In the genomic region with DNA sequence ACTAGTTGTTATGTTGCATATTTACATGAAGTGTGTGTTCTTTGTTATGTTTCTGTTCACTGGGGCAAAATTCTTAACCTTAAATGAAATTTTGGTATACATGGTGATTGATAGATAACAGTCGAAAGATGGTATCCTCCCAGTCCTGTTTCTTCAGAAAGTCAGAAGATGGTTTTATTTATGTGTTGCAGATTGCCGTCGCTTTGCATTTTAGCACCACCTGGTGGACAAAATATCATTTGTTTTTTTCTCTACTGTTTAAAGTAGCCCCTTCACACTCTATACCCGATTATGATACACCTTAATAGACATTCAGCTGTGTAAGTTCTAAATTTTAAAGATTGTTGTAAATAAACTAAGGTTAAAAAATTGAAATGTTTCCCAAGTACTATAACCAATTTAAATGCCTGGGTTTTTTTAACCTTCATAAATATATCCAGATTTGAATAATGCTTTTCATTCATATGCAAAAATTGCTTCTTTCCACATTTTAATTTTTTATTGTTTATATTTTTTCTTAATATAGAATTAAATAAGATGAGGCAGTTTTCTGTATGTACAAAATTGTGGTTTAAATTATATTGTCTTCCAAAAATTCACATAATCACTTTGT, we compare ENCODE assay signal across 8 cellular contexts.
DNase-seq lines count a peak whose midpoint lies in the region; ATAC-seq and TF ChIP-seq lines count a peak whose summit lies in the region.

No MANE protein-coding gene starts in this region.

- H3K79me2 ChIP-seq in OCI-LY1 (ENCODE audit: insufficient read depth, low read length) = no peaks in the 10 kb centered on the region
- peaks cover 45% of the 10 kb centered on the region for H3K79me2 ChIP-seq in mammary epithelial cell (ENCODE audit: insufficient read depth, low read length)

- CTCF ChIA-PET in mammary epithelial cell (lab: Charles Lee; ENCODE audit: low non-redundant PET) = interaction anchor here (0.5 kb wide), 1 partner anchor 150 kb away, joined by 3 read pairs; no protein-coding TSS in a partner anchor

- peaks cover 5% of the 10 kb centered on the region; the same call in 1 of the 2 replicates for H3K36me3 ChIP-seq in OCI-LY1 (ENCODE audit: insufficient read depth, low read length)
- H3K36me3 ChIP-seq in mammary epithelial cell (ENCODE audit: insufficient read depth, low read length) = no peaks in the 10 kb centered on the region
- no peaks in the 10 kb centered on the region for H3K36me3 ChIP-seq in tibial artery

- H4K20me1 ChIP-seq in OCI-LY1 (ENCODE audit: insufficient read depth, low read length) (no peaks in the 10 kb centered on the region; the same call in 1 of the 2 replicates), mammary epithelial cell (ENCODE audit: insufficient read depth, low read length) (no peaks in the 10 kb centered on the region)

- H3K9me2 ChIP-seq in OCI-LY1 (ENCODE audit: low read depth, low read length) = no peaks in the 10 kb centered on the region

- ATAC-seq in GM21723 (IDR thresholded peaks at IDR 0.05; ENCODE audit: unreplicated experiment) = peak; percentile 95

- WGBS in mammary epithelial cell (ENCODE audit: low coverage, missing lambda C conversion rate) = 3% methylated on average over 4 of the region's 4 CpGs

- no peaks in the 10 kb centered on the region for H3K9me3 ChIP-seq in OCI-LY1 (ENCODE audit: low read length)
- no peaks in the 10 kb centered on the region for H3K9me3 ChIP-seq in mammary epithelial cell (replicated peaks; ENCODE audit: insufficient read depth, low read length)
- no peaks in the 10 kb centered on the region for H3K9me3 ChIP-seq in tibial artery

- TF ChIP-seq CTCF in OCI-LY1 (IDR thresholded peaks at IDR 0.05; ENCODE audit: low read length) = peak; percentile 77
- peak; percentile 35 to 63 for TF ChIP-seq CTCF in mammary epithelial cell (conservative IDR thresholded peaks at IDR 0.05 in 1 of 2, IDR thresholded peaks at IDR 0.05 in 1 of 2; ENCODE audit: extremely low read depth in 1 of 2, insufficient read depth in 1 of 2, low read depth in 1 of 2, low read length in 2 of 2)
- TF ChIP-seq CTCF in tibial artery (IDR thresholded peaks at IDR 0.05) = peak; percentile 56 to 60

- no TSS peak for BruUV-seq in mammary epithelial cell (replicated peaks; lab: Mats Ljungman, UMichigan)

- H3K4me1 ChIP-seq in OCI-LY1 (ENCODE audit: insufficient read depth, low read length, severe bottlenecking) (peaks cover 9% of the 10 kb centered on the region), mammary epithelial cell (ENCODE audit: insufficient read depth, low read length) (peaks cover 3% of the 10 kb centered on the region), tibial artery (no peaks in the 10 kb centered on the region)

- H3K9ac ChIP-seq in OCI-LY1 (ENCODE audit: low read length) (no peak overlapping the region), mammary epithelial cell (ENCODE audit: insufficient read depth, low read length) (no peak overlapping the region)

- H3F3A ChIP-seq in OCI-LY1 (ENCODE audit: insufficient read depth, low read length) = no peaks in the 10 kb centered on the region

- H3K27me3 ChIP-seq in OCI-LY1 (ENCODE audit: insufficient read depth, low read length) (no peaks in the 10 kb centered on the region), mammary epithelial cell (ENCODE audit: insufficient read depth, low read length) (no peaks in the 10 kb centered on the region), tibial artery (no peaks in the 10 kb centered on the region)

- intact Hi-C loops in mammary epithelial cell (cut with micrococcal nuclease) = loop anchor here (1.0 to 10.0 kb wide), 4 partner anchors 150 to 1246 kb away; no protein-coding TSS in a partner anchor
- intact Hi-C loops in tibial artery (cut with DNase I; ENCODE audit: low total_unique reads) = no loop called here

- no peak overlapping the region for H2AFZ ChIP-seq in OCI-LY1 (ENCODE audit: low read length)
- no peak overlapping the region for H2AFZ ChIP-seq in mammary epithelial cell (ENCODE audit: low read depth, low read length)

- in situ Hi-C loops in mammary epithelial cell (cut with MboI; ENCODE audit: low sequenced_read_pairs in 2 of 2) = loop anchor here (10.0 to 25.0 kb wide), 2 partner anchors 144 to 907 kb away; no protein-coding TSS in a partner anchor

- dilution Hi-C loops in mammary epithelial cell (cut with HindIII; ENCODE audit: low sequenced_read_pairs) = no loop called here

- H3K4me3 ChIP-seq in OCI-LY1 (ENCODE audit: low read depth, low read length, poor library complexity, severe bottlenecking) (no peak overlapping the region), mammary epithelial cell (replicated peaks in 1 of 3; ENCODE audit: insufficient read depth in 1 of 3, low read depth in 2 of 3, low read length in 3 of 3) (no peak overlapping the region), tibial artery (no peak overlapping the region)

- DNase-seq in stimulated activated CD4-positive, alpha-beta T cell treated with anti-CD3 and anti-CD28 coated beads, Interleukin-2, amount 100 ng/mL, for 24 hours = peak; percentile 5 to 18
- DNase-seq in stimulated activated CD4-positive, alpha-beta T cell treated with anti-CD3 and anti-CD28 coated beads, Interleukin-12 subunit alpha, Interleukin-12 subunit beta, amount 100 ng/mL, for 4 hours = no peak
- DNase-seq in HuH-7 (ENCODE audit: low spot score) (peak; percentile 21), mammary epithelial cell (peak; percentile 53), kidney glomerular epithelial cell (lab: John Stamatoyannopoulos, UW) (peak; percentile 60), tibial artery (no peak)

- no peak overlapping the region; the same call in 1 of the 2 replicates for H3K4me2 ChIP-seq in OCI-LY1 (ENCODE audit: low read length)
- no peak overlapping the region for H3K4me2 ChIP-seq in mammary epithelial cell (ENCODE audit: insufficient read depth, low read depth, low read length)

- no peak overlapping the region for H3K27ac ChIP-seq in OCI-LY1 (ENCODE audit: low read depth, low read length, poor library complexity, severe bottlenecking)
- no peak overlapping the region for H3K27ac ChIP-seq in mammary epithelial cell (ENCODE audit: insufficient read depth, low read depth, low read length)
- H3K27ac ChIP-seq in tibial artery = no peak overlapping the region

Comparison
In these comparisons a context has a peak if more than half of its experiments do, and no peak if none do; other contexts are left out.
1. DNase-seq: peak in stimulated activated CD4-positive, alpha-beta T cell treated with anti-CD3 and anti-CD28 coated beads, Interleukin-2, amount 100 ng/mL, for 24 hours (2 of 2), HuH-7 (single experiment), mammary epithelial cell (single experiment) and kidney glomerular epithelial cell (single experiment); none in stimulated activated CD4-positive, alpha-beta T cell treated with anti-CD3 and anti-CD28 coated beads, Interleukin-12 subunit alpha, Interleukin-12 subunit beta, amount 100 ng/mL, for 4 hours (single experiment) and tibial artery (0 of 2).
2. Peak in every context shown above with its lines, with median percentiles within 50 percentile points of each other: CTCF ChIP-seq.